ENCODE assay signal across 19 cellular contexts in genomic region chr1:5447479-5448070, GRCh38.
A peak's percentile ranks its signal among the peaks of the same experiment; 100 is the strongest.
DNase-seq lines count a peak whose midpoint lies in the region; ATAC-seq and TF ChIP-seq lines count a peak whose summit lies in the region.
"Had no signal": no experiment of that assay in that cellular context is flagged by ENCODE, and none has a peak within 500 bp of the region (broad histone marks: within the 10 kb centered on the region; RNA-seq: fewer than 3 reads in every experiment).

No MANE protein-coding gene starts in this region.

- no peak for TF ChIP-seq POLR2A in transverse colon (IDR thresholded peaks at IDR 0.05)

- WGBS in transverse colon (ENCODE audit: low coverage in 1 of 2), 2 donors = 16 to 50% methylated on average over 1 to 7 of the region's 7 CpGs

- no peak for ATAC-seq in HG03432 (IDR thresholded peaks at IDR 0.05; ENCODE audit: unreplicated experiment)
- ATAC-seq: CD8-positive, alpha-beta T cell; Right ventricle myocardium inferior had no signal

- intact Hi-C loops in colonic mucosa (cut with DNase I) = no loop called here
- intact Hi-C loops in transverse colon (cut with DNase I; ENCODE audit: low total_unique reads) = no loop called here

- H3K27ac ChIP-seq in colonic mucosa (no peak overlapping the region), transverse colon (no peak overlapping the region)
- H3K27ac ChIP-seq: BLaER1 treated with 17β-estradiol and CSF1 and Interleukin-3, amounts not matched to agents 10 nM and 100 nM; KMS-11 had no signal

- H3K9me3 ChIP-seq in colonic mucosa (no peaks in the 10 kb centered on the region), transverse colon (no peaks in the 10 kb centered on the region)
- H3K9me3 ChIP-seq: BLaER1 treated with 17β-estradiol and CSF1 and Interleukin-3, amounts not matched to agents 10 nM and 100 nM; SK-N-SH had no signal

- H3K27me3 ChIP-seq in colonic mucosa = no peaks in the 10 kb centered on the region
- peaks cover 50% of the 10 kb centered on the region for H3K27me3 ChIP-seq in transverse colon
- H3K27me3 ChIP-seq: BLaER1 treated with 17β-estradiol and CSF1 and Interleukin-3, amounts not matched to agents 10 nM and 100 nM had no signal

- H3K36me3 ChIP-seq in colonic mucosa (no peaks in the 10 kb centered on the region), transverse colon (no peaks in the 10 kb centered on the region)
- H3K36me3 ChIP-seq: BLaER1 treated with 17β-estradiol and CSF1 and Interleukin-3, amounts not matched to agents 10 nM and 100 nM had no signal

- DNase-seq in DMS153 treated with DMSO at 0.1 percent for 48 hours (lab: John Stamatoyannopoulos, UW; ENCODE audit: unreplicated experiment) (peak; percentile 77), NCI-H69 (lab: John Stamatoyannopoulos, UW) (peak; percentile 65), colonic mucosa (peak; percentile 44), transverse colon (peak; percentile 56), DMS79 (lab: John Stamatoyannopoulos, UW) (no peak), dedifferentiated amniotic fluid mesenchymal stem cell (ENCODE audit: extremely low spot score) (no peak)
- DNase-seq: CD8-positive, alpha-beta T cell; DND-41; GOT3; MV-4-11; NCI-H146; NCI-H2107; NCI-H526 treated with DMSO at 0.1 percent for 48 hours; NK-92 treated with Interleukin-12 subunit alpha and Interleukin-12 subunit beta, amount 100 ng/mL, for 24 hours; SK-N-SH had no signal

- TF ChIP-seq EP300 in transverse colon (IDR thresholded peaks at IDR 0.05; ENCODE audit: low read depth) = no peak

- no peak for TF ChIP-seq CTCF in colonic mucosa (IDR thresholded peaks at IDR 0.05)
- no peak for TF ChIP-seq CTCF in transverse colon (IDR thresholded peaks at IDR 0.05)

- H3K9ac ChIP-seq in colonic mucosa (ENCODE audit: low read depth in 2 of 2, low read length in 2 of 2) = no peak overlapping the region
- H3K9ac ChIP-seq: BLaER1 treated with 17β-estradiol and CSF1 and Interleukin-3, amounts not matched to agents 10 nM and 100 nM; KMS-11; SK-N-SH had no signal

- H3K4me3 ChIP-seq in colonic mucosa (no peak overlapping the region), transverse colon (no peak overlapping the region)
- H3K4me3 ChIP-seq: BLaER1 treated with 17β-estradiol and CSF1 and Interleukin-3, amounts not matched to agents 10 nM and 100 nM had no signal

- in situ Hi-C loops in transverse colon (cut with MboI; ENCODE audit: low pct_ligation_motif_present in 1 of 4, low pct_unique_long_range_greater_than_20kb in 1 of 4, low sequenced_read_pairs in 3 of 4) = no loop called here

- no peaks in the 10 kb centered on the region for H3K4me1 ChIP-seq in colonic mucosa
- H3K4me1 ChIP-seq in transverse colon = peaks cover 0 to 11% (median 3%) of the 10 kb centered on the region in 4 donors

Comparison
In these comparisons a context has a peak if more than half of its experiments do, and no peak if none do; other contexts are left out.
1. DNase-seq: peak in DMS153 treated with DMSO at 0.1 percent for 48 hours (single experiment), NCI-H69 (single experiment), colonic mucosa (single experiment) and transverse colon (single experiment); none in DMS79 (single experiment) and dedifferentiated amniotic fluid mesenchymal stem cell (single experiment).